ENCODE assay signal across 8 cellular contexts in the genomic region with DNA sequence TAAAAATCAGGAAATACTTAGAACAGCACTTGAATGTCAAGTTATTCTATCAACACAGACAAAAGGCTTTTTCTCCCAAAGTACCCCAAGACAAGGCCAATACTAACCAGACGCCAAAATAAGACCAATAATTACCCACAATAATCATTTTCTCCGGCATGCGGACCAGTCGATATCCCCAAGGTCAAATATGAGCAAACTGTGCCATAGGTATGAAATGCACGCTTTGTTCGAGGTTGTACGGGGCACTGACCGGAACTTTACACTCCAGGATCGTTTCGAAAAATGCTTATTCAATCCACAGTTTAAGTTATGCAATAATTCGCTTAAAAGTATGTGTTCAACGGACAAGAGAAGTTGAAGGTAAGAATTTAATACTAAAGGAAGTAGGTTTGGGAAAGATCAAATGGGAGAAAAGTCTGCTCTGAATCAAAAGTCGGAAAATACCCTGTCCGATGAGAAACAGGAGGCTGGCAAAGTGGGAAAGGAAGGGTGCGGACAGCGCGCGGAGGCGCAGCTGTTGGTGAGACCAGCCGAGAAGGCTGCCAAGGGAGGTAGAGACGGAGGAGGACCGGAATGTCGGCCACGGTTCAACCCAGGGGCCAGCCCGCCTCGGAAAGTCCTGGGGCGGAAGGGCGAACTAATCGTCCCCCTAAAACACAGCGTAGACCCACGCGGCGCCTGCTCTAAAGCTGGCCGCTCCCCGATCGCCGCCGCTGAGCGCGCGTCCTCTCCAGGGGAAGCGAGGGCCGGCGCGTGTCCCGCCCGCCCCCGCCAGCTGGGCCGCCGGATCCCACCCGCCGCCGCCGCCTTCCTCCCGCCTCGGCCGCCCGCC. TPM values are rescaled to one million over a fixed set of nuclear protein-coding genes. Genes with fewer than 3 reads are reported as not detected.
DNase-seq lines count a peak whose midpoint lies in the region; FAIRE-seq and TF ChIP-seq lines count a peak whose summit lies in the region.

No MANE protein-coding gene starts in this region.

- H3K4me3 ChIP-seq in HAP-1 (peak overlapping the region; percentile 75), endothelial cell of umbilical vein (replicated peaks in 1 of 3; ENCODE audit: insufficient read depth in 1 of 3, low read depth in 1 of 3, low read length in 3 of 3) (peak overlapping the region; percentile 55 to 89 (median 73)), urinary bladder (ENCODE audit: low read depth, low read length) (peak overlapping the region; percentile 75)

- DNase-seq in activated naive CD4-positive, alpha-beta T cell treated with anti-CD3 and anti-CD28 coated beads for 36 hours: peak; percentile 31
- DNase-seq in activated naive CD4-positive, alpha-beta T cell treated with Interleukin-2 at 50 U/mL for 16 hours: no peak
- DNase-seq in HAP-1 (ENCODE audit: low spot score in 2 of 2) (peak in 1 of 2 experiments; percentile 37), LHCN-M2 (ENCODE audit: low read depth) (peak; percentile 70), SKM-1 (lab: John Stamatoyannopoulos, UW; ENCODE audit: unreplicated experiment) (peak; percentile 58), endothelial cell of umbilical vein (ENCODE audit: low read depth, low spot score) (peak; percentile 77), middle frontal gyrus (ENCODE audit: extremely low spot score, low spot score) (peak; percentile 31)

- H3K4me1 ChIP-seq in HAP-1 (peaks cover 23% of the 10 kb centered on the region), endothelial cell of umbilical vein (ENCODE audit: control insufficient read depth, extremely low read depth, insufficient read depth, low read length) (peaks cover 25% of the 10 kb centered on the region), urinary bladder (ENCODE audit: insufficient read depth) (no peaks in the 10 kb centered on the region)

- no peak for TF ChIP-seq CTCF in endothelial cell of umbilical vein (IDR thresholded peaks at IDR 0.05; ENCODE audit: extremely low read depth in 1 of 2, insufficient read depth in 1 of 2, low read depth in 1 of 2, low read length in 2 of 2)

- TF ChIP-seq POLR2A in endothelial cell of umbilical vein (IDR thresholded peaks at IDR 0.05; ENCODE audit: low read depth, low read length): no peak

- H3K27me3 ChIP-seq in HAP-1 (ENCODE audit: low read depth) (no peaks in the 10 kb centered on the region), endothelial cell of umbilical vein (ENCODE audit: control insufficient read depth in 2 of 2, insufficient read depth in 2 of 2, low read length in 2 of 2) (no peaks in the 10 kb centered on the region)

- CTCF ChIA-PET in activated naive CD4-positive, alpha-beta T cell treated with anti-CD3 and anti-CD28 coated beads for 36 hours (lab: Charles Lee): interaction anchor here (0.7 to 2.2 kb wide), 10 partner anchors 17 to 440 kb away, joined by 3 to 7 read pairs (median 4); no protein-coding TSS in a partner anchor
- CTCF ChIA-PET in endothelial cell of umbilical vein (lab: Charles Lee): interaction anchor here (0.7 to 4.4 kb wide), 16 partner anchors 37 to 364 kb away, joined by 3 to 37 read pairs (median 4); partner anchors contain the start of gene CTBS

- intact Hi-C loops in activated naive CD4-positive, alpha-beta T cell treated with anti-CD3 and anti-CD28 coated beads for 36 hours (cut with micrococcal nuclease): loop anchor here (1.0 to 10.0 kb wide), 13 partner anchors 26 to 770 kb away; partner anchors contain the start of genes MCOLN2, PRKACB, RPF1 and SSX2IP
- intact Hi-C loops in endothelial cell of umbilical vein (cut with micrococcal nuclease): loop anchor here (1.0 to 10.0 kb wide), 9 partner anchors 26 to 769 kb away; partner anchors contain the start of genes BCL10, PRKACB and RPF1

- H3K9ac ChIP-seq in endothelial cell of umbilical vein (replicated peaks; ENCODE audit: extremely low read depth, insufficient read depth, low read length): peak overlapping the region; percentile 93

- H3K36me3 ChIP-seq in HAP-1 (replicated peaks) (peaks cover 13% of the 10 kb centered on the region), endothelial cell of umbilical vein (ENCODE audit: control insufficient read depth in 2 of 2, extremely low read depth in 1 of 2, insufficient read depth in 2 of 2, low read length in 2 of 2) (no peaks in the 10 kb centered on the region), urinary bladder (ENCODE audit: insufficient read depth) (peaks cover 1% of the 10 kb centered on the region)

- POLR2A ChIA-PET in endothelial cell of umbilical vein (lab: Charles Lee): interaction anchor here (0.7 to 2.2 kb wide), 8 partner anchors 26 to 771 kb away, joined by 3 to 30 read pairs (median 5); partner anchors contain the start of genes BCL10, CTBS and PRKACB

- H3K9me1 ChIP-seq in endothelial cell of umbilical vein (replicated peaks; ENCODE audit: control insufficient read depth, extremely low read depth, insufficient read depth, low read length): no peaks in the 10 kb centered on the region

- H3K9me3 ChIP-seq in HAP-1: no peaks in the 10 kb centered on the region
- no peaks in the 10 kb centered on the region for H3K9me3 ChIP-seq in endothelial cell of umbilical vein (replicated peaks; ENCODE audit: control insufficient read depth, insufficient read depth, low read length)

- FAIRE-seq in endothelial cell of umbilical vein (lab: Jason Lieb, UNC): no peak

- H3K4me3 Mint-ChIP-seq in activated naive CD4-positive, alpha-beta T cell treated with anti-CD3 and anti-CD28 coated beads for 36 hours: peak overlapping the region; percentile 100

- peaks cover 12% of the 10 kb centered on the region for H3K9me3 Mint-ChIP-seq in activated naive CD4-positive, alpha-beta T cell treated with anti-CD3 and anti-CD28 coated beads for 36 hours

- H3K36me3 Mint-ChIP-seq in activated naive CD4-positive, alpha-beta T cell treated with anti-CD3 and anti-CD28 coated beads for 36 hours (ENCODE audit: low read depth): peaks cover 22% of the 10 kb centered on the region

- peaks cover 31% of the 10 kb centered on the region for H3K4me1 Mint-ChIP-seq in activated naive CD4-positive, alpha-beta T cell treated with anti-CD3 and anti-CD28 coated beads for 36 hours (ENCODE audit: low read depth)

- in situ Hi-C loops in HAP-1 (cut with MboI; ENCODE audit: low sequenced_read_pairs): no loop called here

- H3K27ac ChIP-seq in endothelial cell of umbilical vein (ENCODE audit: insufficient read depth, low read depth, low read length): peak overlapping the region; percentile 91
- peak overlapping the region; percentile 97 for H3K27ac ChIP-seq in urinary bladder (ENCODE audit: low read depth)

- peak overlapping the region; percentile 63 for H2AFZ ChIP-seq in endothelial cell of umbilical vein (ENCODE audit: low read depth, low read length)

- dilution Hi-C loops in endothelial cell of umbilical vein (cut with MboI; ENCODE audit: extremely low pct_ligation_motif_present, low sequenced_read_pairs): no loop called here

- H3K79me2 ChIP-seq in endothelial cell of umbilical vein (ENCODE audit: control insufficient read depth, insufficient read depth, low read length): peaks cover 53% of the 10 kb centered on the region

- under 1% methylated on average over 58 of the region's 58 CpGs for WGBS in urinary bladder

- peak overlapping the region; percentile 98 for H3K27ac Mint-ChIP-seq in activated naive CD4-positive, alpha-beta T cell treated with anti-CD3 and anti-CD28 coated beads for 36 hours

- no peaks in the 10 kb centered on the region for H3K27me3 Mint-ChIP-seq in activated naive CD4-positive, alpha-beta T cell treated with anti-CD3 and anti-CD28 coated beads for 36 hours (ENCODE audit: low read depth)

- H4K20me1 ChIP-seq in endothelial cell of umbilical vein (replicated peaks; ENCODE audit: control insufficient read depth, extremely low read depth, insufficient read depth, low read length): peaks cover 3% of the 10 kb centered on the region

- TSS peak; percentile 27 for BruUV-seq in endothelial cell of umbilical vein (replicated peaks; lab: Mats Ljungman, UMichigan)

- H3K4me2 ChIP-seq in endothelial cell of umbilical vein (ENCODE audit: insufficient read depth, low read length): peak overlapping the region; percentile 100

RNA-seq across cellular contexts. Expression of gene SPATA1, which starts 0.8 kb away (rescaled TPM):
- 1 to 10 TPM; 1.8 to 2.7 TPM for total RNA-seq in activated naive CD4-positive, alpha-beta T cell treated with anti-CD3 and anti-CD28 coated beads for 36 hours
- total RNA-seq in LHCN-M2 (2014; rRNA removed) (0.63 TPM in 1 of 2 replicates, not detected in the other), endothelial cell of umbilical vein (1.7 and 2.6 TPM in 2 replicates), urinary bladder (1.2 TPM)
- polyA plus RNA-seq in LHCN-M2 (2012): 0.64 TPM
- polyA plus RNA-seq in endothelial cell of umbilical vein (1.8 TPM in 1 of 2 replicates, not detected in the other), urinary bladder (0.24 TPM)
- polyA plus RNA-seq in endothelial cell of umbilical vein (2011; cell fraction: cytosol; rRNA removed): 0.47 and 1.0 TPM in 2 replicates
- 1.1 and 2.0 TPM in 2 replicates for polyA plus RNA-seq in endothelial cell of umbilical vein (2011; cell fraction: nucleus; rRNA removed)
- polyA plus RNA-seq in endothelial cell of umbilical vein (2012): 0.82 TPM in 1 of 2 replicates, not detected in the other
- not detected in 2 replicates for polyA minus RNA-seq in endothelial cell of umbilical vein
- not detected for polyA minus RNA-seq in endothelial cell of umbilical vein (2011; cell fraction: cytosol; rRNA and poly(A)+ RNA removed)
- 3.6 and 4.3 TPM in 2 replicates for polyA minus RNA-seq in endothelial cell of umbilical vein (2011; cell fraction: nucleus; rRNA and poly(A)+ RNA removed)

RNA-seq across cellular contexts. Expression of gene GNG5, which starts 1.0 kb away (rescaled TPM):
- 100 to 1,000 TPM; 128 to 132 TPM for total RNA-seq in activated naive CD4-positive, alpha-beta T cell treated with anti-CD3 and anti-CD28 coated beads for 36 hours
- total RNA-seq in LHCN-M2 (2014; rRNA removed) (54.9 and 70.8 TPM in 2 replicates), endothelial cell of umbilical vein (172 and 175 TPM in 2 replicates), urinary bladder (27.1 TPM)
- 248 TPM for polyA plus RNA-seq in LHCN-M2 (2012)
- polyA plus RNA-seq in endothelial cell of umbilical vein (143 and 145 TPM in 2 replicates), urinary bladder (121 TPM)
- 173 and 181 TPM in 2 replicates for polyA plus RNA-seq in endothelial cell of umbilical vein (2011; cell fraction: cytosol; rRNA removed)
- polyA plus RNA-seq in endothelial cell of umbilical vein (2011; cell fraction: nucleus; rRNA removed): 49.3 and 61.3 TPM in 2 replicates
- 215 and 248 TPM in 2 replicates for polyA plus RNA-seq in endothelial cell of umbilical vein (2012)
- polyA minus RNA-seq in endothelial cell of umbilical vein: 34.4 and 37.9 TPM in 2 replicates
- 39.9 TPM for polyA minus RNA-seq in endothelial cell of umbilical vein (2011; cell fraction: cytosol; rRNA and poly(A)+ RNA removed)
- polyA minus RNA-seq in endothelial cell of umbilical vein (2011; cell fraction: nucleus; rRNA and poly(A)+ RNA removed): 20.6 and 26.1 TPM in 2 replicates

RNA-seq across cellular contexts. Expression of gene RPF1, which starts 26.3 kb away (rescaled TPM):
- total RNA-seq in activated naive CD4-positive, alpha-beta T cell treated with anti-CD3 and anti-CD28 coated beads for 36 hours: 10 to 100 TPM; 57.2 to 57.6 TPM
- total RNA-seq in LHCN-M2 (2014; rRNA removed) (46.4 and 46.8 TPM in 2 replicates), endothelial cell of umbilical vein (32.6 and 34.3 TPM in 2 replicates), urinary bladder (42.2 TPM)
- polyA plus RNA-seq in LHCN-M2 (2012): 23.6 TPM
- polyA plus RNA-seq in endothelial cell of umbilical vein (10.9 and 15.3 TPM in 2 replicates), urinary bladder (38.7 TPM)
- polyA plus RNA-seq in endothelial cell of umbilical vein (2011; cell fraction: cytosol; rRNA removed): 25.5 and 27.4 TPM in 2 replicates
- polyA plus RNA-seq in endothelial cell of umbilical vein (2011; cell fraction: nucleus; rRNA removed): 16.2 and 20.3 TPM in 2 replicates
- polyA plus RNA-seq in endothelial cell of umbilical vein (2012): 33.3 and 43.1 TPM in 2 replicates
- polyA minus RNA-seq in endothelial cell of umbilical vein: 5.1 and 5.4 TPM in 2 replicates
- 9.3 TPM for polyA minus RNA-seq in endothelial cell of umbilical vein (2011; cell fraction: cytosol; rRNA and poly(A)+ RNA removed)
- 8.7 and 8.8 TPM in 2 replicates for polyA minus RNA-seq in endothelial cell of umbilical vein (2011; cell fraction: nucleus; rRNA and poly(A)+ RNA removed)
